8 cellular contexts compared by ENCODE assay signal in genomic region chr15:56244811-56245576, GRCh38. TPM values are rescaled to one million over a fixed set of nuclear protein-coding genes. Genes with fewer than 3 reads are reported as not detected.
A peak's percentile ranks its signal among the peaks of the same experiment; 100 is the strongest.
DNase-seq lines count a peak whose midpoint lies in the region; ATAC-seq and TF ChIP-seq lines count a peak whose summit lies in the region.

No MANE protein-coding gene starts in this region.

- intact Hi-C loops in dorsolateral prefrontal cortex (cut with DNase I) = loop anchor here (5.0 to 10.0 kb wide), 3 partner anchors 180 to 253 kb away; partner anchors contain the start of gene NEDD4 (in 2 of the 2)

- DNase-seq in activated gamma-delta T cell treated with Interleukin-2 at 50 U/mL for 16 hours (peak; percentile 6), activated gamma-delta T cell (lab: John Stamatoyannopoulos, UW) (no peak), WERI-Rb-1 (peak; percentile 12), dorsolateral prefrontal cortex (peak in 4 of 10 donors; percentile 3 to 38 (median 12)), superior temporal gyrus (ENCODE audit: extremely low spot score) (peak; percentile 36)

- no peak overlapping the region for H3K27ac ChIP-seq in WERI-Rb-1
- H3K27ac ChIP-seq in dorsolateral prefrontal cortex = peak overlapping the region; percentile 20 to 97 (median 89)
- H3K27ac ChIP-seq in mucosa of rectum (ENCODE audit: low read depth in 2 of 2, low read length in 2 of 2) = peak overlapping the region; percentile 67 to 75

- TF ChIP-seq CTCF in WERI-Rb-1 (IDR thresholded peaks at IDR 0.05; ENCODE audit: low read depth, low read length) = no peak
- TF ChIP-seq CTCF in dorsolateral prefrontal cortex (IDR thresholded peaks at IDR 0.05 in 54 of 56, conservative IDR thresholded peaks at IDR 0.05 in 2 of 56; ENCODE audit: low read depth in 1 of 56, partially characterized antibody in 56 of 56) = no peak

- no peak overlapping the region for H3K4me3 ChIP-seq in WERI-Rb-1 (ENCODE audit: low read depth, low read length)
- peak overlapping the region in 58 of 59 donors; percentile 48 to 85 (median 74) for H3K4me3 ChIP-seq in dorsolateral prefrontal cortex
- peak overlapping the region; percentile 59 to 75 for H3K4me3 ChIP-seq in mucosa of rectum (ENCODE audit: low read length in 2 of 2)

- peak overlapping the region; percentile 36 to 43 for H3K9ac ChIP-seq in mucosa of rectum (ENCODE audit: low read depth in 1 of 2, low read length in 2 of 2)

- ATAC-seq in GM21390 (IDR thresholded peaks at IDR 0.05; ENCODE audit: unreplicated experiment) = no peak
- no peak for ATAC-seq in HG02970 (IDR thresholded peaks at IDR 0.05; ENCODE audit: low FRiP score, unreplicated experiment)

- H3K4me1 ChIP-seq in mucosa of rectum (ENCODE audit: control insufficient read depth in 2 of 2, insufficient read depth in 2 of 2, low read length in 2 of 2) = peaks cover 13 to 27% of the 10 kb centered on the region in 2 donors

- H3K9me3 ChIP-seq in WERI-Rb-1 (ENCODE audit: severe bottlenecking) (no peaks in the 10 kb centered on the region), mucosa of rectum (ENCODE audit: control insufficient read depth in 2 of 2, low read length in 2 of 2) (no peaks in the 10 kb centered on the region)

- H3K27me3 ChIP-seq in WERI-Rb-1 (ENCODE audit: insufficient read depth, low read depth, severe bottlenecking) (no peaks in the 10 kb centered on the region), dorsolateral prefrontal cortex (no peaks in the 10 kb centered on the region), mucosa of rectum (ENCODE audit: control insufficient read depth in 2 of 2, insufficient read depth in 2 of 2, low read length in 2 of 2) (no peaks in the 10 kb centered on the region)

- H3K36me3 ChIP-seq in WERI-Rb-1 (no peaks in the 10 kb centered on the region), mucosa of rectum (ENCODE audit: control insufficient read depth in 2 of 2, insufficient read depth in 2 of 2, low read length in 2 of 2) (no peaks in the 10 kb centered on the region)

RNA-seq across cellular contexts. Expression of gene RFX7, which starts 1.3 kb away (rescaled TPM):
- total RNA-seq in dorsolateral prefrontal cortex = 10 to 100 TPM; 17.9 to 38.0 (median 26.5) TPM
